11 cellular contexts compared by ENCODE assay signal in the genomic region with DNA sequence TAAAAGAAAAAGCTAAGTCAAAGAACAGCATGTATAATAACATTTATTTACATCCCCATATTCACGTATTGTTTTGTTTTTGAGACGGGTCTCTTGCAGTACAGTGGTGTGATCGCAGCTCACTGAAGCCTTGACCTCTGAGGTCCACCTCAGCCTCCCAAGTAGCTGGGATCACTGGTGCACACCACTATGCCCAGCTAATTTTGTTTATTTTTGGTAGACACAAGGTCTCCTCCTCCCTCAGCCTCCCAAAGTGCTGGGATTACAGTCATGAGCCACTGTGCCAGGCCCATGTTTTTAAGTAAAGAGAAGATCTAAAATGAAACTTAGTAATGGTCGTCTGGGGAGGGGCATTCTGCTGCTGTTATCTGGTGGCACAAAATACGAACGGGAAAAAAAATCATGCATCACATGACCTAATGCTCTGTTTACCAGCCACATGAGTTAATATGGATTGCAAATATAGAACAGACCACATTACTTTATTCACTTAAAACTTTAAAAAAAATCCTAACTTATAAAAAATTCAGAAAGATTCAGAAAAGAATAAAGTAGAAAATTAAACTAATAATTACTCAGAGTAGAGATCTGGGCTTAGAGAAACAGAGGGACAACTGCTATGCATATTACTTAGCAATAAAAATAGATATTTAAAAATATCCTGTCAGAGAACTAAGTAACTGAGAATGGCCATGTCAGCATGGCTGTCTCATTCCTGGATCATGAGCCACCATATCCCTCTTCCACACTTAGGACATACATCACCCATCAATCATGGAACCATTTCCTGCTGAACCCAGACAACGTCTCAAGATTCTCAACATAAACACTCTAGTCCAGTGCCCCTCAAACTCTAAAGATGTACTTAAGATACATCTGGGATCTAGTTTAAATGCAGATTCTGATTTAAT. TPM values are rescaled to one million over a fixed set of nuclear protein-coding genes. Genes with fewer than 3 reads are reported as not detected.
DNase-seq lines count a peak whose midpoint lies in the region; ATAC-seq and TF ChIP-seq lines count a peak whose summit lies in the region.
"Had no signal": no experiment of that assay in that cellular context is flagged by ENCODE, and none has a peak within 500 bp of the region (broad histone marks: within the 10 kb centered on the region; RNA-seq: fewer than 3 reads in every experiment).

No MANE protein-coding gene starts in this region.

- ATAC-seq in left lobe of liver: peak; percentile 25
- ATAC-seq: activated naive CD4-positive, alpha-beta T cell treated with anti-CD3 and anti-CD28 coated beads, Interleukin-2, amount 50 U/mL, for 72 hours had no signal

- H3K27ac ChIP-seq in coronary artery: peak overlapping the region in 1 of 2 donors; percentile 61

- no peaks in the 10 kb centered on the region for H3K9me3 Mint-ChIP-seq in activated naive CD8-positive, alpha-beta T cell (ENCODE audit: low read depth)
- H3K9me3 Mint-ChIP-seq in activated naive CD8-positive, alpha-beta T cell treated with anti-CD3 and anti-CD28 coated beads for 36 hours: no peaks in the 10 kb centered on the region
- H3K9me3 Mint-ChIP-seq in activated CD4-positive, alpha-beta memory T cell treated with anti-CD3 and anti-CD28 coated beads, Interleukin-2, amount 10 ng/mL, durations not matched to agents 7 days and 5 days: no peaks in the 10 kb centered on the region
- H3K9me3 Mint-ChIP-seq: activated naive CD4-positive, alpha-beta T cell treated with anti-CD3 and anti-CD28 coated beads, Interleukin-2, amount 50 U/mL, for 72 hours had no signal

- TF ChIP-seq CTCF in coronary artery (IDR thresholded peaks at IDR 0.05): no peak

- peak overlapping the region; percentile 19 for H3K4me3 ChIP-seq in coronary artery

- H3K27me3 Mint-ChIP-seq in activated naive CD8-positive, alpha-beta T cell: no peaks in the 10 kb centered on the region
- H3K27me3 Mint-ChIP-seq in activated naive CD8-positive, alpha-beta T cell treated with anti-CD3 and anti-CD28 coated beads for 36 hours: no peaks in the 10 kb centered on the region
- H3K27me3 Mint-ChIP-seq in activated CD4-positive, alpha-beta memory T cell treated with anti-CD3 and anti-CD28 coated beads, Interleukin-2, amount 10 ng/mL, durations not matched to agents 7 days and 5 days: no peaks in the 10 kb centered on the region

- DNase-seq in activated naive CD8-positive, alpha-beta T cell treated with anti-CD3 and anti-CD28 coated beads for 36 hours: no peak
- DNase-seq in coronary artery (ENCODE audit: low spot score): no peak
- no peak for DNase-seq in left lobe of liver (ENCODE audit: low spot score)
- no peak for DNase-seq in NOMO-1 (lab: John Stamatoyannopoulos, UW; ENCODE audit: unreplicated experiment in 2 of 2)
- DNase-seq in activated CD4-positive, alpha-beta memory T cell treated with anti-CD3 and anti-CD28 coated beads, Interleukin-2, amount 10 ng/mL, durations not matched to agents 7 days and 5 days: no peak
- no peak for DNase-seq in HPDE6-E6E7 (ENCODE audit: extremely low spot score)
- DNase-seq in germinal center (ENCODE audit: low spot score): no peak
- DNase-seq: NCI-H1436, NCI-H526 treated with DMSO at 0.1 percent for 48 hours had no signal

- H3K4me1 Mint-ChIP-seq in activated naive CD8-positive, alpha-beta T cell (ENCODE audit: low read depth): peaks cover 65% of the 10 kb centered on the region
- H3K4me1 Mint-ChIP-seq in activated naive CD8-positive, alpha-beta T cell treated with anti-CD3 and anti-CD28 coated beads for 36 hours: peaks cover 48% of the 10 kb centered on the region
- H3K4me1 Mint-ChIP-seq in activated CD4-positive, alpha-beta memory T cell treated with anti-CD3 and anti-CD28 coated beads, Interleukin-2, amount 10 ng/mL, durations not matched to agents 7 days and 5 days: peaks cover 51% of the 10 kb centered on the region

- H3K4me3 Mint-ChIP-seq in activated naive CD8-positive, alpha-beta T cell: peak overlapping the region; percentile 4
- H3K4me3 Mint-ChIP-seq in activated naive CD8-positive, alpha-beta T cell treated with anti-CD3 and anti-CD28 coated beads for 36 hours: no peak overlapping the region
- no peak overlapping the region for H3K4me3 Mint-ChIP-seq in activated CD4-positive, alpha-beta memory T cell treated with anti-CD3 and anti-CD28 coated beads, Interleukin-2, amount 10 ng/mL, durations not matched to agents 7 days and 5 days

- CTCF ChIA-PET in activated CD4-positive, alpha-beta memory T cell treated with anti-CD3 and anti-CD28 coated beads, Interleukin-2, amount 10 ng/mL, durations not matched to agents 7 days and 5 days (lab: Charles Lee): no interaction called here

- POLR2A ChIA-PET in activated CD4-positive, alpha-beta memory T cell treated with anti-CD3 and anti-CD28 coated beads, Interleukin-2, amount 10 ng/mL, durations not matched to agents 7 days and 5 days (lab: Charles Lee): no interaction called here

- peak overlapping the region; percentile 25 for H3K27ac Mint-ChIP-seq in activated naive CD8-positive, alpha-beta T cell
- no peak overlapping the region for H3K27ac Mint-ChIP-seq in activated naive CD8-positive, alpha-beta T cell treated with anti-CD3 and anti-CD28 coated beads for 36 hours
- no peak overlapping the region for H3K27ac Mint-ChIP-seq in activated CD4-positive, alpha-beta memory T cell treated with anti-CD3 and anti-CD28 coated beads, Interleukin-2, amount 10 ng/mL, durations not matched to agents 7 days and 5 days

- peaks cover 18% of the 10 kb centered on the region for H3K36me3 Mint-ChIP-seq in activated naive CD8-positive, alpha-beta T cell
- peaks cover 49% of the 10 kb centered on the region for H3K36me3 Mint-ChIP-seq in activated naive CD8-positive, alpha-beta T cell treated with anti-CD3 and anti-CD28 coated beads for 36 hours
- peaks cover 79% of the 10 kb centered on the region for H3K36me3 Mint-ChIP-seq in activated CD4-positive, alpha-beta memory T cell treated with anti-CD3 and anti-CD28 coated beads, Interleukin-2, amount 10 ng/mL, durations not matched to agents 7 days and 5 days (ENCODE audit: low read depth)

RNA-seq across cellular contexts. Expression of gene MMADHC, which starts 7.3 kb away (rescaled TPM):
- 100 to 1,000 TPM; 151 to 153 TPM for total RNA-seq in activated naive CD8-positive, alpha-beta T cell treated with anti-CD3 and anti-CD28 coated beads for 36 hours
- total RNA-seq in left lobe of liver: 67.1 TPM
- 100 to 1,000 TPM; 112 to 113 TPM for total RNA-seq in activated CD4-positive, alpha-beta memory T cell treated with anti-CD3 and anti-CD28 coated beads, Interleukin-2, amount 10 ng/mL, durations not matched to agents 7 days and 5 days
